In the genomic region with DNA sequence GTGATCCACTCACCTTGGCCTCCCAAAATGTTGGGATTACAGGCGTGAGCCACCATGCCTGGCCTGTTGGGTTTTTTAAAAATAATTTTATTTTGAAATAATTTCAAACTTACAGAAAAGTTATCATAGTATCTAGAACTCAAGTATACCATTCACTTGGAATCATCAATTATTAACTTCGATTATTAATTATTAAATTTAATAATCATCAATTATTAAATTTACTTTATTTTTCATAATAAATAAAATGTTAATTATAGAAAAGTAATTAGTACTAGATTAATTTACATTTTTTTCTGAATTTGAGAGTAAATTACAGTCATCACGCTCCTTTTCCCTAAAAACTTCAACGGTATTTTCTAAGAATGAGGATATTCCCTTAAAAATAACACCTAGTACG, we compare ENCODE assay signal across 17 cellular contexts. TPM values are rescaled to one million over a fixed set of nuclear protein-coding genes. Genes with fewer than 3 reads are reported as not detected.
DNase-seq lines count a peak whose midpoint lies in the region; ATAC-seq, FAIRE-seq and TF ChIP-seq lines count a peak whose summit lies in the region.
"Had no signal": no experiment of that assay in that cellular context is flagged by ENCODE, and none has a peak within 500 bp of the region (broad histone marks: within the 10 kb centered on the region; RNA-seq: fewer than 3 reads in every experiment).

No MANE protein-coding gene starts in this region.

- H3K27me3 Mint-ChIP-seq in activated CD4-positive, alpha-beta T cell treated with anti-CD3 and anti-CD28 coated beads for 36 hours: no peaks in the 10 kb centered on the region
- H3K27me3 Mint-ChIP-seq in activated CD8-positive, alpha-beta T cell treated with anti-CD3 and anti-CD28 coated beads, Interleukin-2, amount 10 ng/mL, durations not matched to agents 7 days and 5 days (ENCODE audit: low read depth): no peaks in the 10 kb centered on the region
- H3K27me3 Mint-ChIP-seq in naive thymus-derived CD8-positive, alpha-beta T cell: no peaks in the 10 kb centered on the region

- 0 out of 2 replicates have a peak, but pooled peaks cover 6% of the 10 kb centered on the region for H3K9me3 ChIP-seq in BLaER1
- H3K9me3 ChIP-seq in right lobe of liver: no peaks in the 10 kb centered on the region

- H3K27ac ChIP-seq in BLaER1 (no peak overlapping the region), right lobe of liver (no peak overlapping the region)
- H3K27ac ChIP-seq: PC-9 had no signal

- no peak overlapping the region for H3K4me3 ChIP-seq in BLaER1
- no peak overlapping the region for H3K4me3 ChIP-seq in right lobe of liver
- H3K4me3 ChIP-seq: PC-9 had no signal

- peak overlapping the region; percentile 11 for H3K27ac Mint-ChIP-seq in activated CD4-positive, alpha-beta T cell treated with anti-CD3 and anti-CD28 coated beads for 36 hours
- H3K27ac Mint-ChIP-seq in activated CD8-positive, alpha-beta T cell treated with anti-CD3 and anti-CD28 coated beads, Interleukin-2, amount 10 ng/mL, durations not matched to agents 7 days and 5 days: peak overlapping the region; percentile 93
- peak overlapping the region in 6 of 10 donors; percentile 49 to 92 (median 85) for H3K27ac Mint-ChIP-seq in naive thymus-derived CD8-positive, alpha-beta T cell

- H3K4me1 ChIP-seq in BLaER1 (peaks cover 79% of the 10 kb centered on the region), right lobe of liver (no peaks in the 10 kb centered on the region)

- CTCF ChIA-PET in activated CD4-positive, alpha-beta T cell treated with anti-CD3 and anti-CD28 coated beads for 36 hours (lab: Charles Lee): interaction anchor here (1.0 to 1.3 kb wide), 2 partner anchors 14 to 92 kb away, joined by 4 to 5 read pairs; no protein-coding TSS in a partner anchor
- CTCF ChIA-PET in activated CD8-positive, alpha-beta T cell treated with anti-CD3 and anti-CD28 coated beads, Interleukin-2, amount 10 ng/mL, durations not matched to agents 7 days and 5 days (lab: Charles Lee): interaction anchor here (1.3 to 11.8 kb wide), 3 partner anchors 11 to 108 kb away, joined by 4 to 159 read pairs (median 5); no protein-coding TSS in a partner anchor

- intact Hi-C loops in activated CD4-positive, alpha-beta T cell treated with anti-CD3 and anti-CD28 coated beads for 36 hours (cut with DNase I, micrococcal nuclease): loop anchor here in 1 of 2 experiments (5.0 kb wide), 1 partner anchor 36 kb away; no protein-coding TSS in a partner anchor
- intact Hi-C loops in right lobe of liver (cut with DNase I): no loop called here

- peaks cover 80% of the 10 kb centered on the region for H3K4me1 Mint-ChIP-seq in activated CD4-positive, alpha-beta T cell treated with anti-CD3 and anti-CD28 coated beads for 36 hours
- peaks cover 87% of the 10 kb centered on the region for H3K4me1 Mint-ChIP-seq in activated CD8-positive, alpha-beta T cell treated with anti-CD3 and anti-CD28 coated beads, Interleukin-2, amount 10 ng/mL, durations not matched to agents 7 days and 5 days (ENCODE audit: low read depth)
- peaks cover 45 to 86% (median 77%) of the 10 kb centered on the region in 4 donors for H3K4me1 Mint-ChIP-seq in naive thymus-derived CD8-positive, alpha-beta T cell

- H3K9ac ChIP-seq in BLaER1: no peak overlapping the region

- ATAC-seq in activated CD4-positive, alpha-beta T cell treated with anti-CD3 and anti-CD28 coated beads for 36 hours: no peak
- ATAC-seq in activated CD8-positive, alpha-beta T cell treated with anti-CD3 and anti-CD28 coated beads, Interleukin-2, amount 10 ng/mL, durations not matched to agents 7 days and 5 days: no peak
- no peak for ATAC-seq in naive thymus-derived CD8-positive, alpha-beta T cell
- ATAC-seq in right lobe of liver: no peak

- H3K36me3 ChIP-seq in BLaER1: no peaks in the 10 kb centered on the region
- no peaks in the 10 kb centered on the region for H3K36me3 ChIP-seq in right lobe of liver

- no peak for TF ChIP-seq POLR2A in right lobe of liver (IDR thresholded peaks at IDR 0.05)

- H3K27me3 ChIP-seq in BLaER1 (no peaks in the 10 kb centered on the region), right lobe of liver (no peaks in the 10 kb centered on the region)

- no peaks in the 10 kb centered on the region for H4K20me1 ChIP-seq in BLaER1

- POLR2A ChIA-PET in activated CD4-positive, alpha-beta T cell treated with anti-CD3 and anti-CD28 coated beads for 36 hours (lab: Charles Lee): interaction anchor here (0.7 kb wide), 1 partner anchor 144 kb away, joined by 3 read pairs; no protein-coding TSS in a partner anchor
- POLR2A ChIA-PET in activated CD8-positive, alpha-beta T cell treated with anti-CD3 and anti-CD28 coated beads, Interleukin-2, amount 10 ng/mL, durations not matched to agents 7 days and 5 days (lab: Charles Lee): interaction anchor here (0.6 to 1.4 kb wide), 2 partner anchors 10 to 782 kb away, joined by 3 to 8 read pairs; no protein-coding TSS in a partner anchor
- POLR2A ChIA-PET in naive thymus-derived CD8-positive, alpha-beta T cell (lab: Charles Lee): interaction anchor here (6.6 to 7.5 kb wide), 2 partner anchors 8 to 13 kb away, joined by 59 to 115 read pairs; a partner anchor contains a TSS

- no peak for DNase-seq in activated CD4-positive, alpha-beta T cell treated with anti-CD3 and anti-CD28 coated beads for 36 hours
- no peak for DNase-seq in activated CD4-positive, alpha-beta T cell treated with anti-CD3 and anti-CD28 coated beads for 48 hours
- no peak for DNase-seq in activated CD8-positive, alpha-beta T cell treated with anti-CD3 and anti-CD28 coated beads, Interleukin-2, amount 10 ng/mL, durations not matched to agents 7 days and 5 days
- no peak for DNase-seq in naive thymus-derived CD8-positive, alpha-beta T cell
- DNase-seq in RCC 7860 (ENCODE audit: low spot score) (no peak), GM19238 (ENCODE audit: insufficient read length, low spot score) (no peak), right lobe of liver (no peak)
- DNase-seq: 8988T, C1 segment of cervical spinal cord, DMS 273 treated with DMSO at 0.1 percent for 48 hours, Kasumi-1, NCI-H1105, NCI-H1694, NCI-H510A treated with DMSO at 0.1 percent for 48 hours, PC-9 had no signal

- TF ChIP-seq CTCF in right lobe of liver (IDR thresholded peaks at IDR 0.05): no peak

- 78% methylated on average over 5 of the region's 5 CpGs for WGBS in right lobe of liver (ENCODE audit: insufficient coverage, low coverage, low lambda C conversion rate, missing lambda C conversion rate)

- H3K9me3 Mint-ChIP-seq in activated CD4-positive, alpha-beta T cell treated with anti-CD3 and anti-CD28 coated beads for 36 hours (ENCODE audit: low read depth): peaks cover 6% of the 10 kb centered on the region
- H3K9me3 Mint-ChIP-seq in activated CD8-positive, alpha-beta T cell treated with anti-CD3 and anti-CD28 coated beads, Interleukin-2, amount 10 ng/mL, durations not matched to agents 7 days and 5 days (ENCODE audit: insufficient read depth): no peaks in the 10 kb centered on the region
- peaks cover 0 to 11% (median 0%) of the 10 kb centered on the region in 9 donors for H3K9me3 Mint-ChIP-seq in naive thymus-derived CD8-positive, alpha-beta T cell

- no peak for FAIRE-seq in RCC 7860 (lab: Jason Lieb, UNC)

- H3K4me3 Mint-ChIP-seq in activated CD4-positive, alpha-beta T cell treated with anti-CD3 and anti-CD28 coated beads for 36 hours: no peak overlapping the region
- H3K4me3 Mint-ChIP-seq in activated CD8-positive, alpha-beta T cell treated with anti-CD3 and anti-CD28 coated beads, Interleukin-2, amount 10 ng/mL, durations not matched to agents 7 days and 5 days: no peak overlapping the region
- peak overlapping the region in 4 of 10 donors; percentile 59 to 89 (median 84) for H3K4me3 Mint-ChIP-seq in naive thymus-derived CD8-positive, alpha-beta T cell

- peak overlapping the region; percentile 81 for H3K4me2 ChIP-seq in BLaER1
- H3K4me2 ChIP-seq: PC-9 had no signal

- peaks cover 3% of the 10 kb centered on the region for H3K36me3 Mint-ChIP-seq in activated CD4-positive, alpha-beta T cell treated with anti-CD3 and anti-CD28 coated beads for 36 hours (ENCODE audit: low read depth)
- peaks cover 25% of the 10 kb centered on the region for H3K36me3 Mint-ChIP-seq in activated CD8-positive, alpha-beta T cell treated with anti-CD3 and anti-CD28 coated beads, Interleukin-2, amount 10 ng/mL, durations not matched to agents 7 days and 5 days (ENCODE audit: low read depth)
- H3K36me3 Mint-ChIP-seq in naive thymus-derived CD8-positive, alpha-beta T cell: no peaks in the 10 kb centered on the region

RNA-seq across cellular contexts. Expression of a gene that starts 13.7 kb away (rescaled TPM):
- 100 to 1,000 TPM in 1 of 2 experiments, 10 to 100 TPM in 1; 76.1 to 109 TPM for total RNA-seq in activated CD4-positive, alpha-beta T cell treated with anti-CD3 and anti-CD28 coated beads for 36 hours
- total RNA-seq in activated CD8-positive, alpha-beta T cell treated with anti-CD3 and anti-CD28 coated beads, Interleukin-2, amount 10 ng/mL, durations not matched to agents 7 days and 5 days: 10 to 100 TPM; 93.8 to 94.1 TPM
- total RNA-seq in naive thymus-derived CD8-positive, alpha-beta T cell: 10 to 100 TPM; 73.0 to 74.6 TPM
- 100 to 1,000 TPM; 223 to 237 (median 230) TPM for polyA plus RNA-seq in naive thymus-derived CD8-positive, alpha-beta T cell
- 10 to 100 TPM in 4 of 6 experiments, 1 to 10 TPM in 2; 4.5 to 51.0 (median 17.5) TPM for total RNA-seq in right lobe of liver
- total RNA-seq: H4 had no signal

Comparison
In these comparisons a context has a peak if more than half of its experiments do, and no peak if none do; other contexts are left out.
1. H3K27ac Mint-ChIP-seq: peak in every context shown above with its lines; median percentile 93 in activated CD8-positive, alpha-beta T cell treated with anti-CD3 and anti-CD28 coated beads, Interleukin-2, amount 10 ng/mL, durations not matched to agents 7 days and 5 days; 85 in naive thymus-derived CD8-positive, alpha-beta T cell; 11 in activated CD4-positive, alpha-beta T cell treated with anti-CD3 and anti-CD28 coated beads for 36 hours.